In the genomic region with DNA sequence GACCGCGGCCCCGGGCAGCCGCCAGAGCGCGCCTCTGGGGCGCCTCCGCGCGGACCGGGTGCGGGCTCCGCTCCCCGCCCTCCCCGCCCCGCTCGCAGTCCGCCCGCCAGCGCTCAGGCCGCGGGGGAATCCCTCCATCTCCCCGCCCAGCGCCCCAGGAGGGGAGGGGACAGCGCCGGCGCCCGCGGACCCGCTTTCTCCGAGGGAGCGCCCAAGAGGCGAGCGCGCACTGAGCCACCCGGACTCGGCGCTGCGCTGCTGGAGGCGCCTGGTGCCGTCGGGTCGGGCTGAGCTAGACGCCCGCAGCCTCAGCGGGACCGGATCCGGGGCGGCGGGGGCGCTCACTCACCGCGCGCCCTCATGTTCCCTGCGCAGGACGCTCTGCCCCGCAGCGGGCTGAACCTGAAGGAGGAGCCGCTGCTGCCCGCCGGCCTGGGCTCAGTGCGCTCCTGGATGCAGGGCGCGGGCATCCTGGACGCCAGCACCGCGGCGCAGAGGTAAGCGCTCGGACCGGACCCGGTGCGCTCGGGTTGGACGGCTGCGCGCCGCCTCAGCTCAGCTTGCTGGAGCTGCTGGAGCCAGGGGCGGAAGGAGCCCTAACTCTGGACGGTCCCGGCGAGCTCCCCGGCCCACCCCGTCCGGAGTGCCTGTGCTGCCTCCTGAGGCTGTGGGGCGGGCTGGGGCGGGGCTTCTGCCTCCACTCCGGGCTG, we compare ENCODE assay signal across 9 cellular contexts. TPM values are rescaled to one million over a fixed set of nuclear protein-coding genes. Genes with fewer than 3 reads are reported as not detected.
DNase-seq lines count a peak whose midpoint lies in the region; ATAC-seq and TF ChIP-seq lines count a peak whose summit lies in the region.
"Had no signal": no experiment of that assay in that cellular context is flagged by ENCODE, and none has a peak within 500 bp of the region (broad histone marks: within the 10 kb centered on the region; RNA-seq: fewer than 3 reads in every experiment).

No MANE protein-coding gene starts in this region.

- POLR2A ChIA-PET in HEK293T (lab: Yijun Ruan, JAX) = interaction anchor here (0.8 to 1.6 kb wide), 2 partner anchors 11 to 29 kb away, joined by 3 read pairs; a partner anchor contains a TSS

- peak overlapping the region; percentile 10 for H3K4me3 ChIP-seq in astrocyte of the spinal cord (ENCODE audit: low read depth, low read length)

- DNase-seq in HEK293T (ENCODE audit: extremely low spot score) (peak; percentile 52), T-helper 2 cell (peak; percentile 21 to 48 (median 44)), astrocyte of the spinal cord (ENCODE audit: low read depth, low spot score) (no peak), left lobe of liver (ENCODE audit: low spot score) (no peak), NCI-H226 (no peak)
- DNase-seq in stimulated activated CD4-positive, alpha-beta T cell treated with anti-CD3 and anti-CD28 coated beads, TNF-alpha, amount 100 ng/mL, for 48 hours (ENCODE audit: low read depth in 3 of 3) = peak in 2 of 3 donors; percentile 3 to 13

- CTCF ChIA-PET in HEK293T (lab: Yijun Ruan, JAX) = interaction anchor here (1.5 kb wide), 1 partner anchor 159 kb away, joined by 4 read pairs; no protein-coding TSS in a partner anchor

- ATAC-seq in left lobe of liver (peak; percentile 36), HG02588 (IDR thresholded peaks at IDR 0.05; ENCODE audit: unreplicated experiment) (no peak), GM18511 (IDR thresholded peaks at IDR 0.05; ENCODE audit: unreplicated experiment) (no peak)

- in situ Hi-C loops in astrocyte of the spinal cord (cut with HindIII; ENCODE audit: low sequenced_read_pairs) = no loop called here

- TF ChIP-seq CTCF in astrocyte of the spinal cord (IDR thresholded peaks at IDR 0.05; ENCODE audit: low read depth, low read length) = no peak

TF ChIP-seq in HEK293T, 16 proteins besides CTCF, POLR2A, EP300 and RAD21:
- no peak for TF ChIP-seq ZNF384 (IDR thresholded peaks at IDR 0.05)
- TF ChIP-seq TARDBP (IDR thresholded peaks at IDR 0.05) = no peak
- no peak for TF ChIP-seq SP1 (IDR thresholded peaks at IDR 0.05)
- TF ChIP-seq ARNT (IDR thresholded peaks at IDR 0.05) = no peak
- no peak for TF ChIP-seq HDGF (IDR thresholded peaks at IDR 0.05; ENCODE audit: borderline replicate concordance)
- TF ChIP-seq ELF4 (IDR thresholded peaks at IDR 0.05) = no peak
- TF ChIP-seq BHLHE40 (IDR thresholded peaks at IDR 0.05; ENCODE audit: borderline replicate concordance) = no peak

RNA-seq across cellular contexts. Expression of a gene that starts 0.9 kb away (rescaled TPM):
- total RNA-seq in left lobe of liver = 8.9 TPM
- total RNA-seq: RPMI7951 had no signal

RNA-seq across cellular contexts. Expression of a gene that starts 29.4 kb away (rescaled TPM):
- 46.9 TPM for total RNA-seq in left lobe of liver

RNA-seq across cellular contexts. Expression of a gene that starts 41.0 kb away (rescaled TPM):
- 30.4 TPM for total RNA-seq in left lobe of liver

Comparison
In these comparisons a context has a peak if more than half of its experiments do, and no peak if none do; other contexts are left out.
1. DNase-seq: peak in HEK293T (single experiment), T-helper 2 cell (5 of 5) and stimulated activated CD4-positive, alpha-beta T cell treated with anti-CD3 and anti-CD28 coated beads, TNF-alpha, amount 100 ng/mL, for 48 hours (2 of 3); none in astrocyte of the spinal cord (single experiment), left lobe of liver (single experiment) and NCI-H226 (single experiment).